Comparison of ENCODE assay signal across 1 cellular context in the genomic region with DNA sequence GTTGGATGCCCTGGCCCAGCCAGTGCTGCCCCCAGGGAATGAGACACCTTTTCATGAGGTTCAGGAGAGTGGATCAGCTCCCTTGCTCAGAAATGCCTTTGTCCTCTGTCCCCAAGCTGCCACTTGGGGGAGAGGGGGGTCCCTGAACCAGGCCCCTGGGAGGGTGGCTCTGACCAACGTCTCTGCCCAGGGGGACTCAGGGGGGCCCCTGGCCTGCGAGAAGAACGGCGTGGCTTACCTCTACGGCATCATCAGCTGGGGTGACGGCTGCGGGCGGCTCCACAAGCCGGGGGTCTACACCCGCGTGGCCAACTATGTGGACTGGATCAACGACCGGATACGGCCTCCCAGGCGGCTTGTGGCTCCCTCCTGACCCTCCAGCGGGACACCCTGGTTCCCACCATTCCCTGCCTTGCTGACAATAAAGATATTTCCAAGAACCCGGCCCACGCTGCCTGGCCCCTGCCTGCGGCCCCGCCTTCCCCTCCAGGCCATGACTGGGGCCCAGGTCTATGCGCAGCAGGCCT.
TF ChIP-seq lines count a peak whose summit lies in the region.

No MANE protein-coding gene starts in this region.

TF ChIP-seq in HepG2, 621 proteins besides CTCF, POLR2A, EP300 and RAD21:
- no peak for TF ChIP-seq ZNF660 (CRISPR knock-in tag; IDR thresholded peaks at IDR 0.05; ENCODE audit: borderline replicate concordance, low read depth)
- TF ChIP-seq ZFX (CRISPR knock-in tag; IDR thresholded peaks at IDR 0.05; ENCODE audit: low read depth): no peak
- TF ChIP-seq ZNF776 (CRISPR knock-in tag; IDR thresholded peaks at IDR 0.05): no peak
- TF ChIP-seq MTF1 (CRISPR knock-in tag; IDR thresholded peaks at IDR 0.05): no peak
- no peak for TF ChIP-seq MZF1 (CRISPR knock-in tag; IDR thresholded peaks at IDR 0.05; ENCODE audit: borderline replicate concordance)
- TF ChIP-seq, protein P1, sequence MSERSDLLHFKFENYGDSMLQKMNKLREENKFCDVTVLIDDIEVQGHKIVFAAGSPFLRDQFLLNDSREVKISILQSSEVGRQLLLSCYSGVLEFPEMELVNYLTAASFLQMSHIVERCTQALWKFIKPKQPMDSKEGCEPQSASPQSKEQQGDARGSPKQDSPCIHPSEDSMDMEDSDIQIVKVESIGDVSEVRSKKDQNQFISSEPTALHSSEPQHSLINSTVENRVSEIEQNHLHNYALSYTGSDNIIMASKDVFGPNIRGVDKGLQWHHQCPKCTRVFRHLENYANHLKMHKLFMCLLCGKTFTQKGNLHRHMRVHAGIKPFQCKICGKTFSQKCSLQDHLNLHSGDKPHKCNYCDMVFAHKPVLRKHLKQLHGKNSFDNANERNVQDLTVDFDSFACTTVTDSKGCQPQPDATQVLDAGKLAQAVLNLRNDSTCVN (CRISPR knock-in tag; IDR thresholded peaks at IDR 0.05; ENCODE audit: borderline replicate concordance): no peak
- TF ChIP-seq ARNT (IDR thresholded peaks at IDR 0.05): no peak
- TF ChIP-seq RBFOX2 (IDR thresholded peaks at IDR 0.05; ENCODE audit: low read depth, low read length): peak; percentile 56; the same call in 1 of the 2 replicates
- TF ChIP-seq ZNF205 (CRISPR knock-in tag; IDR thresholded peaks at IDR 0.05): no peak
- no peak for TF ChIP-seq KLF12 (CRISPR knock-in tag; IDR thresholded peaks at IDR 0.05; ENCODE audit: borderline replicate concordance)
- TF ChIP-seq ZNF296 (CRISPR knock-in tag; conservative IDR thresholded peaks at IDR 0.05): no peak
- TF ChIP-seq MAFF (IDR thresholded peaks at IDR 0.05; ENCODE audit: low read depth, low read length): no peak
- TF ChIP-seq ZBTB39 (CRISPR knock-in tag; IDR thresholded peaks at IDR 0.05): 0 out of 2 replicates have a peak, but pooled peaks have one; percentile 6
